Comparison of ENCODE assay signal across 8 cellular contexts in the genomic region with DNA sequence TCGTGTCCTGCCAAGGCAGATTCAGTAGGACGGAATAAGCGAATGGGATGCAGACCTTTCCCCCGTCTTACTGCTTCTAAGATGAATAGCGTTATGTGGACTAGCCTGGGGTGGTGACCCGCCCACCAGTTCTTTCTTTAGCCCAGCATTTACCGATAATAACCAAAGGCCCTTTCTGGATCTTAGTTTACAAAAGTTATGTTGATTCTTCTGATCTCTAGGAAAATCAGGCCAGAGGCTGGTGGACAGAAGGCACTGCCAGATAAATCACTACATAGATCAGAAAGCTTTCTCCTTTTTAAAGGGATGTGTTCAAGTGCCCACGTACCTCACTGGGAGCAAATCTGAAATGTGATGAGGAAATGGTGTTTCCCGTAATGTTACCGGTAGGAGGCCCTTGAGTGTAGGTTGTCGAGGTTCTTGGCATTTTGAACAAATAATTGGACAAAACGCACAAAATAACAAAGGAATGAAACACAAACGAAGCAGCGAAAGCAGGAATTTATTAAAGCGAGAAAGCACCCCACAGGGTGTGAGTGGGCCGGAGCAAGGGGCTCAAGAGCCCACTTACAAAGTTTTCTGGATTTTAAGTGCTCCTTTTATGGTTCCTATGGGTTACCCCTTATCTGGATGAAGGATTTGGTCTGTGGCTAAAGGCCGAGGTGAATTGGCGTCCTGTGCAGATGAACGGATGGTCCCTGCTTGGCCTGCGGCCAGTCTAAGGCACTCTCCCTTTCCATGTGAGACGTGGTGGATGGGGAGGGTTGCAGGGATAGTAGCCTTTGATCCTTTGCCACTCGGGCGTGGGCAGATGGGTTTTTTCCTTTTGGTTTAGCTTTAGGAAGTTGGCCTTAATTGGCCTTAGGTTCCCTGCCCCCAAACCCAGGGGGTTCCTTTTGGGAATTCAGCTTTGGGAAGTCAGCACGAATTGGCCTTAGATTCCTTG. TPM values are rescaled to one million over a fixed set of nuclear protein-coding genes. Genes with fewer than 3 reads are reported as not detected.
DNase-seq lines count a peak whose midpoint lies in the region; ATAC-seq, FAIRE-seq and TF ChIP-seq lines count a peak whose summit lies in the region.

No MANE protein-coding gene starts in this region.

- H3K9ac ChIP-seq in DND-41 (ENCODE audit: low read depth, low read length) (peak overlapping the region; percentile 88), kidney (ENCODE audit: low read length in 2 of 2) (peak overlapping the region; percentile 56 to 74)

- H4K20me1 ChIP-seq in DND-41 (ENCODE audit: insufficient read depth, low read length) = peaks cover 42% of the 10 kb centered on the region

- H3K79me2 ChIP-seq in DND-41 (ENCODE audit: insufficient read depth, low read length) = peaks cover 96% of the 10 kb centered on the region

- H3K27ac ChIP-seq in DND-41 (ENCODE audit: low read length) = peak overlapping the region; percentile 81
- H3K27ac ChIP-seq in adrenal gland = peak overlapping the region; percentile 83 to 96 (median 88)
- H3K27ac ChIP-seq in kidney (ENCODE audit: low read depth in 2 of 2, low read length in 2 of 2) = peak overlapping the region in 1 of 2 donors; percentile 56
- H3K27ac ChIP-seq in temporal lobe (ENCODE audit: low read depth, low read length) = peak overlapping the region; percentile 92

- H3K4me2 ChIP-seq in DND-41 (ENCODE audit: insufficient read depth, low read length) = peak overlapping the region; percentile 78

- TF ChIP-seq POLR2A in adrenal gland (IDR thresholded peaks at IDR 0.05) = no peak

- in situ Hi-C loops in KBM-7 (cut with MboI; ENCODE audit: low pct_unique_long_range_greater_than_20kb, low sequenced_read_pairs) = no loop called here

- H2AFZ ChIP-seq in DND-41 (ENCODE audit: low read depth, low read length) = peak overlapping the region; percentile 85

- H3K4me3 ChIP-seq in DND-41 (ENCODE audit: low read depth in 1 of 2, low read length in 2 of 2) (peak overlapping the region; percentile 77 to 95), adrenal gland (peak overlapping the region; percentile 76 to 95 (median 90)), kidney (ENCODE audit: low read length in 2 of 2) (peak overlapping the region; percentile 84 to 94)

- TF ChIP-seq CTCF in DND-41 (IDR thresholded peaks at IDR 0.05; ENCODE audit: borderline replicate concordance, extremely low read depth, low read length, poor library complexity, severe bottlenecking) (peak; percentile 35), adrenal gland (IDR thresholded peaks at IDR 0.05) (peak in 3 of 6 experiments; percentile 5 to 36 (median 6)), kidney (IDR thresholded peaks at IDR 0.05; ENCODE audit: borderline replicate concordance, extremely low read depth, insufficient read depth) (no peak)

- H3K27me3 ChIP-seq in DND-41 (ENCODE audit: insufficient read depth, low read length, poor library complexity) (no peaks in the 10 kb centered on the region), adrenal gland (no peaks in the 10 kb centered on the region)

- intact Hi-C loops in adrenal gland (cut with DNase I) (no loop called here), kidney (cut with DNase I) (no loop called here)

- ATAC-seq in DND-41 (ENCODE audit: insufficient read depth, low read depth) (no peak), GM21367 (IDR thresholded peaks at IDR 0.05; ENCODE audit: unreplicated experiment) (no peak)

- H3K36me3 ChIP-seq in DND-41 (ENCODE audit: insufficient read depth, low read length) (no peaks in the 10 kb centered on the region), adrenal gland (replicated peaks in 1 of 2) (no peaks in the 10 kb centered on the region), kidney (ENCODE audit: control insufficient read depth in 1 of 2, insufficient read depth in 2 of 2, low read length in 2 of 2) (no peaks in the 10 kb centered on the region)

- H3K4me1 ChIP-seq in DND-41 (ENCODE audit: insufficient read depth, low read length) = peaks cover 53% of the 10 kb centered on the region
- peaks cover 53 to 64% of the 10 kb centered on the region in 2 donors for H3K4me1 ChIP-seq in adrenal gland (replicated peaks in 1 of 2)
- peaks cover 18 to 25% of the 10 kb centered on the region in 2 donors for H3K4me1 ChIP-seq in kidney (ENCODE audit: control insufficient read depth in 1 of 2, insufficient read depth in 1 of 2, low read depth in 1 of 2, low read length in 2 of 2)

- H3K9me3 ChIP-seq in DND-41 (ENCODE audit: insufficient read depth, low read length, severe bottlenecking) (no peaks in the 10 kb centered on the region), adrenal gland (replicated peaks in 1 of 3) (no peaks in the 10 kb centered on the region), kidney (ENCODE audit: control insufficient read depth in 1 of 2, low read length in 2 of 2) (no peaks in the 10 kb centered on the region)

- no peak for DNase-seq in DND-41
- peak; percentile 64 for DNase-seq in KBM-7
- peak in 3 of 7 donors; percentile 30 to 45 (median 39) for DNase-seq in adrenal gland
- DNase-seq in kidney = no peak
- DNase-seq in 8988T = no peak
- DNase-seq in NCI-H187 (lab: John Stamatoyannopoulos, UW) = no peak

- 1 to 4% (median 2%) methylated on average over 22 to 24 of the region's 24 CpGs for WGBS in adrenal gland, 4 donors

- no peak for FAIRE-seq in kidney (lab: Jason Lieb, UNC)

RNA-seq across cellular contexts. Expression of a gene that starts 1.0 kb away (rescaled TPM):
- total RNA-seq in adrenal gland = 100 to 1,000 TPM in 6 of 8 donors, 10 to 100 TPM in 2; 79.7 to 251 (median 145) TPM
- 100 to 1,000 TPM in 1 of 3 donors, 10 to 100 TPM in 2; 69.3 to 119 (median 78.1) TPM for polyA plus RNA-seq in adrenal gland
- total RNA-seq in kidney = 148 TPM
- 81.2 TPM for polyA plus RNA-seq in kidney (ENCODE audit: insufficient read depth, low read depth, low replicate concordance)
- total RNA-seq in temporal lobe = 26.8 TPM

RNA-seq across cellular contexts. Expression of a gene that starts 3.1 kb away (rescaled TPM):
- total RNA-seq in adrenal gland (100 to 1,000 TPM in 5 of 8 donors, 10 to 100 TPM in 3; 49.2 to 209 (median 118) TPM), kidney (41.6 TPM), temporal lobe (29.0 TPM)
- polyA plus RNA-seq in adrenal gland (100 to 1,000 TPM in 2 of 3 donors, 10 to 100 TPM in 1; 93.6 to 154 (median 108) TPM), kidney (ENCODE audit: insufficient read depth, low read depth, low replicate concordance) (92.4 TPM)

RNA-seq across cellular contexts. Expression of a gene that starts 50.5 kb away (rescaled TPM):
- total RNA-seq in adrenal gland (1 to 10 TPM; 2.9 to 8.4 (median 6.5) TPM), kidney (3.0 TPM), temporal lobe (3.4 TPM)
- polyA plus RNA-seq in adrenal gland (1 to 10 TPM in 2 of 3 donors, under 1 TPM in 1; 0.97 to 8.7 (median 6.4) TPM), kidney (ENCODE audit: insufficient read depth, low read depth, low replicate concordance) (3.8 TPM)

RNA-seq across cellular contexts. Expression of a gene that starts 54.8 kb away (rescaled TPM):
- total RNA-seq in adrenal gland (1 to 10 TPM in 4 of 8 donors, under 1 TPM in 4; 0.35 to 2.5 (median 1.0) TPM), kidney (4.6 TPM), temporal lobe (4.2 TPM)
- polyA plus RNA-seq in adrenal gland (1 to 10 TPM in 2 of 3 donors, under 1 TPM in 1; 0.15 to 3.1 (median 2.3) TPM), kidney (ENCODE audit: insufficient read depth, low read depth, low replicate concordance) (1.1 TPM)
